ENCODE assay signal across 11 cellular contexts in the genomic region with DNA sequence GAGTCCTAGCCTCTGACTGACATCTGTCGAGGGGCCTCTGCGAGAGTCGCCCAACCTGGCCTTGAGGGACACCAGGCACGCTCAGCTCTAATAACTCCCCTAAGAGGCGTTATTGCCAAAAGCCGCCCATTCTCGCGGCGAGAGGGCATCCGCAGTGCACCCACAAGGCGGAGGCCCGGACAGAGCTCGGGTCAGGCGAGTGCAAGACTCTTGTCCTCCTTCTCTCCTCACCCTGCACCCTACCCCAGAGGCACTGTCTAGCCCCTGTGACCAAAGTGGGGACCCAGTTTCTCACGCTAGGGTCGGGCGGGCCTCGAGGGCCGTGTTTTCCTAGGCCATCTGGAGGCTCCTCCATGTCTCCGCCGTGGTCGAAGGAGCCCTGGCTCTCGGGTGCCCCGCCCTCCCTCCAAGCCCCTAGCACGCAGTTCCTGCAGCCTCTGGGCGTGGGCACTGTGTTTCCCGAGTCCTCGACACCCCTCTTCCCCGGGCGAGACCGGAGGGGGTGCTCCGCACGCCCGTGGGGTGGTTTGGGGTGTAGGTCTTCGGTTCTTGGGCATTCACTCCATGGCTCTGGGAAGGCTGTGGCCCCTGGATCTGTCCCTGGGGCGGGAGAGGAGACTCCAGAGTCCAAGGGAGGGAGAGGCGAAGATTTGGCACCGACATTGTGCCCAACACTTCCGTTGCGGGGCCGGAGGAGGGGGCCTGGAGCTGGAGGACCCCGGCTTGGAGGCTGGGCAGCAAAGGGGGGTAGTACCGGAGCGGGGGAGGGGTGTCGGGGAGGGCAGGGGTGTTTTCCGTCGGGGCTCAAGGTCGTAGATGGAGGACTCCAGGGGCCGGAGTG. TPM values are rescaled to one million over a fixed set of nuclear protein-coding genes. Genes with fewer than 3 reads are reported as not detected.
DNase-seq lines count a peak whose midpoint lies in the region; ATAC-seq, FAIRE-seq and TF ChIP-seq lines count a peak whose summit lies in the region.
"Had no signal": no experiment of that assay in that cellular context is flagged by ENCODE, and none has a peak within 500 bp of the region (broad histone marks: within the 10 kb centered on the region; RNA-seq: fewer than 3 reads in every experiment).

No MANE protein-coding gene starts in this region.

- no peak for ATAC-seq in memory B cell (ENCODE audit: low read depth)
- ATAC-seq in GM19023 (IDR thresholded peaks at IDR 0.05; ENCODE audit: unreplicated experiment) = no peak

- H3K4me1 Mint-ChIP-seq in activated CD4-positive, alpha-beta memory T cell treated with anti-CD3 and anti-CD28 coated beads, Interleukin-2, amount 10 ng/mL, durations not matched to agents 7 days and 5 days = peaks cover 38% of the 10 kb centered on the region
- H3K4me1 Mint-ChIP-seq in memory B cell = peaks cover 13% of the 10 kb centered on the region

- FAIRE-seq in GM12892 (lab: Jason Lieb, UNC) = peak; percentile 78

- no peak overlapping the region for H3K27ac Mint-ChIP-seq in activated CD4-positive, alpha-beta memory T cell treated with anti-CD3 and anti-CD28 coated beads, Interleukin-2, amount 10 ng/mL, durations not matched to agents 7 days and 5 days
- no peak overlapping the region for H3K27ac Mint-ChIP-seq in memory B cell

- H3K36me3 Mint-ChIP-seq in activated CD4-positive, alpha-beta memory T cell treated with anti-CD3 and anti-CD28 coated beads, Interleukin-2, amount 10 ng/mL, durations not matched to agents 7 days and 5 days (ENCODE audit: low read depth) = no peaks in the 10 kb centered on the region
- peaks cover 2% of the 10 kb centered on the region for H3K36me3 Mint-ChIP-seq in memory B cell

- CTCF ChIA-PET in activated CD4-positive, alpha-beta memory T cell treated with anti-CD3 and anti-CD28 coated beads, Interleukin-2, amount 10 ng/mL, durations not matched to agents 7 days and 5 days (lab: Charles Lee) = interaction anchor here (0.7 to 2.1 kb wide), 6 partner anchors 9 to 227 kb away, joined by 3 to 13 read pairs (median 6); partner anchors contain the start of genes ATG13 and HARBI1
- CTCF ChIA-PET in RWPE1 (lab: Yijun Ruan, JAX) = interaction anchor here (0.6 to 2.3 kb wide), 12 partner anchors 9 to 215 kb away, joined by 3 to 11 read pairs (median 4); no protein-coding TSS in a partner anchor

- no peak overlapping the region for H3K27ac ChIP-seq in RWPE1

- POLR2A ChIA-PET in activated CD4-positive, alpha-beta memory T cell treated with anti-CD3 and anti-CD28 coated beads, Interleukin-2, amount 10 ng/mL, durations not matched to agents 7 days and 5 days (lab: Charles Lee) = interaction anchor here (1.8 kb wide), 1 partner anchor 42 kb away, joined by 5 read pairs; no protein-coding TSS in a partner anchor
- POLR2A ChIA-PET in RWPE1 (lab: Yijun Ruan, JAX; ENCODE audit: low non-redundant PET) = interaction anchor here (0.6 kb wide), 1 partner anchor 136 kb away, joined by 9 read pairs; no protein-coding TSS in a partner anchor

- peak; percentile 28 for DNase-seq in AG20443 (ENCODE audit: low spot score)
- DNase-seq in GM12892 (ENCODE audit: insufficient read length) = no peak
- peak; percentile 18 for DNase-seq in activated CD4-positive, alpha-beta memory T cell treated with anti-CD3 and anti-CD28 coated beads, Interleukin-2, amount 10 ng/mL, durations not matched to agents 7 days and 5 days
- no peak for DNase-seq in memory B cell (ENCODE audit: low spot score in 2 of 2)
- DNase-seq in posterior vena cava (ENCODE audit: low spot score) = no peak
- DNase-seq in RWPE1 (ENCODE audit: low spot score) = no peak
- no peak for DNase-seq in stimulated activated CD4-positive, alpha-beta T cell treated with anti-CD3 and anti-CD28 coated beads, Interleukin-2, amount 100 ng/mL, for 24 hours
- DNase-seq: effector CD4-positive, alpha-beta T cell; left ventricle myocardium superior; NCI-H524 treated with DMSO at 0.1 percent for 48 hours had no signal

- intact Hi-C loops in posterior vena cava (cut with DNase I) = loop anchor here in 1 of 2 donors (10.0 kb wide), 1 partner anchor 134 kb away; no protein-coding TSS in a partner anchor

- H3K4me3 Mint-ChIP-seq in activated CD4-positive, alpha-beta memory T cell treated with anti-CD3 and anti-CD28 coated beads, Interleukin-2, amount 10 ng/mL, durations not matched to agents 7 days and 5 days = no peak overlapping the region
- H3K4me3 Mint-ChIP-seq in memory B cell = peak overlapping the region; percentile 66

- TF ChIP-seq POLR2A in GM12892 (IDR thresholded peaks at IDR 0.05; ENCODE audit: low read depth, low read length) = no peak

- no peak for TF ChIP-seq CTCF in RWPE1 (conservative IDR thresholded peaks at IDR 0.05; ENCODE audit: low read depth)

- H3K27me3 Mint-ChIP-seq in activated CD4-positive, alpha-beta memory T cell treated with anti-CD3 and anti-CD28 coated beads, Interleukin-2, amount 10 ng/mL, durations not matched to agents 7 days and 5 days = peaks cover 62% of the 10 kb centered on the region
- peaks cover 34% of the 10 kb centered on the region for H3K27me3 Mint-ChIP-seq in memory B cell

- no peaks in the 10 kb centered on the region for H3K9me3 Mint-ChIP-seq in activated CD4-positive, alpha-beta memory T cell treated with anti-CD3 and anti-CD28 coated beads, Interleukin-2, amount 10 ng/mL, durations not matched to agents 7 days and 5 days
- peaks cover 2% of the 10 kb centered on the region for H3K9me3 Mint-ChIP-seq in memory B cell

RNA-seq across cellular contexts. Expression of gene CHRM4, which starts 1.0 kb away (rescaled TPM):
- polyA plus RNA-seq in GM12892 (2012; ENCODE audit: missing spikeins) = not detected
- total RNA-seq in activated CD4-positive, alpha-beta memory T cell treated with anti-CD3 and anti-CD28 coated beads, Interleukin-2, amount 10 ng/mL, durations not matched to agents 7 days and 5 days = under 1 TPM; 0.30 to 0.38 TPM
- total RNA-seq in posterior vena cava = not detected
- total RNA-seq: left ventricle myocardium superior had no signal

RNA-seq across cellular contexts. Expression of gene MDK, which starts 9.1 kb away (rescaled TPM):
- 6.6 TPM for polyA plus RNA-seq in GM12892 (2012; ENCODE audit: missing spikeins)
- total RNA-seq in activated CD4-positive, alpha-beta memory T cell treated with anti-CD3 and anti-CD28 coated beads, Interleukin-2, amount 10 ng/mL, durations not matched to agents 7 days and 5 days = 1 to 10 TPM; 3.5 to 4.1 TPM
- total RNA-seq in posterior vena cava = 10 to 100 TPM; 16.6 to 28.9 TPM

RNA-seq across cellular contexts. Expression of gene DGKZ, which starts 43.3 kb away (rescaled TPM):
- polyA plus RNA-seq in GM12892 (2012; ENCODE audit: missing spikeins) = 11.6 TPM
- total RNA-seq in activated CD4-positive, alpha-beta memory T cell treated with anti-CD3 and anti-CD28 coated beads, Interleukin-2, amount 10 ng/mL, durations not matched to agents 7 days and 5 days = 100 to 1,000 TPM; 141 to 143 TPM
- total RNA-seq in posterior vena cava = 10 to 100 TPM; 38.5 to 41.2 TPM

Comparison
In these comparisons a context has a peak if more than half of its experiments do, and no peak if none do; other contexts are left out.
1. DNase-seq: peak in AG20443 (single experiment) and activated CD4-positive, alpha-beta memory T cell treated with anti-CD3 and anti-CD28 coated beads, Interleukin-2, amount 10 ng/mL, durations not matched to agents 7 days and 5 days (single experiment); none in GM12892 (single experiment), memory B cell (0 of 2), posterior vena cava (single experiment), RWPE1 (single experiment) and stimulated activated CD4-positive, alpha-beta T cell treated with anti-CD3 and anti-CD28 coated beads, Interleukin-2, amount 100 ng/mL, for 24 hours (0 of 2).